Comparison of ENCODE assay signal across 9 cellular contexts in the genomic region with DNA sequence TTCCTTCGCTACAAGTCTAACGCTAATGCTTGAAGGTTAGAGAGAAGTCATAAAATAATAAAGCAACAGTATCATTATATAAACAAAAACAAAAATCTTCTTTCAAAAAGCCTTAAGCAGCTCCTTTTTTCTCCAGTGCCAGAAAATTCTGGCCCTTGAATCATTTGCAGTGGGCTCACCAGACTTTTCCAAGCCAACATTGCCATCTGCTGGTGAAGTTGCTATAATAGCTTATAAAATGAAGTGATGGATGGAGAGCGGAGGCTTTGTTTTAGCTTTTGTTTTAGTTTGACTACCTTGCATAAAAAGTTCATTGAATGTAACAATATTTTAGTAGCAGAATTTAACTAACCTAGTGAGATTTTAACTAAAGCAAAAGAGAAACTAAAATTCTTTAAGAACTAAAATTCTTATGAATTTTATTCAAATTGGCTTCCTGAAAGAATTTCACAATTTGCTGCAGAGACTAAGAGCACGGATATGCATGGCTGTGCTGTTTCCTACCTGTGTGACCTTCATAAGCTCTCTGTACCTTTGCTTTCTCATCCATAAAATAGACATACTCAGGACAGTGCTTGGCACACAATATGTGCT. TPM values are rescaled to one million over a fixed set of nuclear protein-coding genes. Genes with fewer than 3 reads are reported as not detected.
DNase-seq lines count a peak whose midpoint lies in the region; ATAC-seq and TF ChIP-seq lines count a peak whose summit lies in the region.
"Had no signal": no experiment of that assay in that cellular context is flagged by ENCODE, and none has a peak within 500 bp of the region (broad histone marks: within the 10 kb centered on the region; RNA-seq: fewer than 3 reads in every experiment).

No MANE protein-coding gene starts in this region.

- H3K4me3 ChIP-seq in left lung = no peak overlapping the region

- H3K27ac ChIP-seq in CD4-positive, alpha-beta T cell (ENCODE audit: low read depth, low read length) = no peak overlapping the region
- H3K27ac ChIP-seq in left lung = no peak overlapping the region

- H3K36me3 Mint-ChIP-seq in CD4-positive, alpha-beta T cell (ENCODE audit: low read depth) = no peaks in the 10 kb centered on the region
- H3K36me3 Mint-ChIP-seq in chondrocyte (ENCODE audit: low read depth) = no peaks in the 10 kb centered on the region

- intact Hi-C loops in CD4-positive, alpha-beta T cell (cut with DNase I, micrococcal nuclease) = loop anchor here (1.0 to 10.0 kb wide), 9 partner anchors 122 to 1566 kb away; a partner anchor contains a TSS
- intact Hi-C loops in left lung (cut with DNase I) = loop anchor here in 1 of 2 donors (2.0 kb wide), 1 partner anchor 174 kb away; no protein-coding TSS in a partner anchor

- POLR2A ChIA-PET in CD4-positive, alpha-beta T cell (lab: Charles Lee) = interaction anchor here (0.7 to 1.7 kb wide), 3 partner anchors 144 to 175 kb away, joined by 3 to 9 read pairs (median 4); a partner anchor contains a TSS

- H3K27me3 ChIP-seq in CD4-positive, alpha-beta T cell (ENCODE audit: control insufficient read depth, insufficient read depth, low read length) = peaks cover 10% of the 10 kb centered on the region
- H3K27me3 ChIP-seq in left lung = peaks cover 0 to 4% of the 10 kb centered on the region in 2 donors

- no peaks in the 10 kb centered on the region for H3K36me3 ChIP-seq in left lung

- CTCF ChIA-PET in CD4-positive, alpha-beta T cell (lab: Charles Lee) = interaction anchor here (0.6 to 3.4 kb wide), 12 partner anchors 13 to 1567 kb away, joined by 3 to 36 read pairs (median 6); no protein-coding TSS in a partner anchor

- no peaks in the 10 kb centered on the region for H3K4me1 ChIP-seq in left lung

- peak; percentile 27 to 56 (median 50) for DNase-seq in CD4-positive, alpha-beta T cell
- DNase-seq in NCI-H2107 treated with DMSO at 0.1 percent for 48 hours (lab: John Stamatoyannopoulos, UW; ENCODE audit: unreplicated experiment) (peak; percentile 54), chondrocyte (ENCODE audit: low spot score) (no peak), left lung (no peak)
- peak; percentile 40 for DNase-seq in activated CD4-positive, CD25-positive, alpha-beta regulatory T cell treated with anti-CD3 and anti-CD28 coated beads, Interleukin-2, amount 50 U/mL, for 16 hours (ENCODE audit: low read depth, low spot score)
- peak; percentile 15 to 55 (median 32) for DNase-seq in stimulated activated CD4-positive, alpha-beta T cell treated with anti-CD3 and anti-CD28 coated beads, TNF-alpha, amount 100 ng/mL, for 48 hours (ENCODE audit: low read depth in 3 of 3)

- H3K9me3 ChIP-seq in CD4-positive, alpha-beta T cell (ENCODE audit: control insufficient read depth, low read length) = no peaks in the 10 kb centered on the region
- H3K9me3 ChIP-seq in left lung = no peaks in the 10 kb centered on the region

- no peaks in the 10 kb centered on the region for H3K4me1 Mint-ChIP-seq in CD4-positive, alpha-beta T cell (ENCODE audit: low read depth)
- peaks cover 6% of the 10 kb centered on the region for H3K4me1 Mint-ChIP-seq in chondrocyte (ENCODE audit: low read depth)

- H3K9me3 Mint-ChIP-seq in CD4-positive, alpha-beta T cell = no peaks in the 10 kb centered on the region
- H3K9me3 Mint-ChIP-seq in chondrocyte (ENCODE audit: low read depth) = no peaks in the 10 kb centered on the region

- TF ChIP-seq CTCF in CD4-positive, alpha-beta T cell (IDR thresholded peaks at IDR 0.05) = peak; percentile 89
- TF ChIP-seq CTCF in chondrocyte (IDR thresholded peaks at IDR 0.05) (peak; percentile 97), left lung (IDR thresholded peaks at IDR 0.05) (peak; percentile 60 to 64)

- H3K27ac Mint-ChIP-seq in CD4-positive, alpha-beta T cell = no peak overlapping the region
- H3K27ac Mint-ChIP-seq in chondrocyte (ENCODE audit: unreplicated experiment) = no peak overlapping the region
- H3K27ac Mint-ChIP-seq: IgD-negative memory B cell had no signal

- H3K4me3 Mint-ChIP-seq in CD4-positive, alpha-beta T cell = no peak overlapping the region
- no peak overlapping the region for H3K4me3 Mint-ChIP-seq in chondrocyte (ENCODE audit: unreplicated experiment)
- H3K4me3 Mint-ChIP-seq: IgD-negative memory B cell had no signal

- peaks cover 28% of the 10 kb centered on the region for H3K27me3 Mint-ChIP-seq in CD4-positive, alpha-beta T cell
- H3K27me3 Mint-ChIP-seq in chondrocyte (ENCODE audit: low read depth) = no peaks in the 10 kb centered on the region

- ATAC-seq in CD4-positive, alpha-beta T cell (ENCODE audit: poor library complexity) = peak; percentile 52
- ATAC-seq in GM21529 (IDR thresholded peaks at IDR 0.05; ENCODE audit: unreplicated experiment) (peak; percentile 67), left lung (peak; percentile 76), GM18858 (IDR thresholded peaks at IDR 0.05; ENCODE audit: unreplicated experiment) (no peak)

RNA-seq across cellular contexts. Expression of a gene that starts 44.8 kb away (rescaled TPM):
- not detected for total RNA-seq in CD4-positive, alpha-beta T cell
- total RNA-seq in chondrocyte (1.6 to 5.6 TPM (median 2.0 TPM) in 3 replicates), left lung (1 to 10 TPM; 2.4 to 3.8 TPM)

Comparison
In these comparisons a context has a peak if more than half of its experiments do, and no peak if none do; other contexts are left out.
1. DNase-seq: peak in CD4-positive, alpha-beta T cell (10 of 10), NCI-H2107 treated with DMSO at 0.1 percent for 48 hours (single experiment), activated CD4-positive, CD25-positive, alpha-beta regulatory T cell treated with anti-CD3 and anti-CD28 coated beads, Interleukin-2, amount 50 U/mL, for 16 hours (single experiment) and stimulated activated CD4-positive, alpha-beta T cell treated with anti-CD3 and anti-CD28 coated beads, TNF-alpha, amount 100 ng/mL, for 48 hours (3 of 3); none in chondrocyte (single experiment) and left lung (0 of 2).
2. Peak in every context shown above with its lines, with median percentiles within 50 percentile points of each other: CTCF ChIP-seq.